Comparison of ENCODE assay signal across 10 cellular contexts in the genomic region with DNA sequence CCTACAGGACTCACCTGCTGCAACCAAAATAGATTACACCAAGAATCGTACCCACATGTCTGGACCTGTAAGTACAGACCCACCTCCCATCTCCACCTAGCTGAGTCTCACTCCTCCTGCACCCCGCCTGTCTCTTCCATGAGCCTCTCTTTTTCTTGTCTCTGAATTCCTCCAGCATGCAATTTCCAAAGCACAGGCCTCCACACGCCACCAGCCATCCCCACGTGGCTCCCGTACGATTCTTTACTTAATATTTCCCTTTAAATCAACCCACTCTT. TPM values are rescaled to one million over a fixed set of nuclear protein-coding genes. Genes with fewer than 3 reads are reported as not detected.
DNase-seq lines count a peak whose midpoint lies in the region; ATAC-seq and TF ChIP-seq lines count a peak whose summit lies in the region.
"Had no signal": no experiment of that assay in that cellular context is flagged by ENCODE, and none has a peak within 500 bp of the region (broad histone marks: within the 10 kb centered on the region; RNA-seq: fewer than 3 reads in every experiment).

No MANE protein-coding gene starts in this region.

- no peak for TF ChIP-seq CTCF in RWPE2 (IDR thresholded peaks at IDR 0.05; ENCODE audit: poor library complexity, severe bottlenecking)
- TF ChIP-seq CTCF in colonic mucosa (IDR thresholded peaks at IDR 0.05), result no peak
- no peak for TF ChIP-seq CTCF in lung (IDR thresholded peaks at IDR 0.05; ENCODE audit: control extremely low read depth, extremely low read depth)
- TF ChIP-seq CTCF in stomach (IDR thresholded peaks at IDR 0.05), result no peak

- peak overlapping the region in 1 of 2 donors; percentile 75 for H3K9ac ChIP-seq in colonic mucosa (ENCODE audit: low read depth in 2 of 2, low read length in 2 of 2)

- WGBS in lung, 2 donors, result 61 to 73% methylated on average over 6 of the region's 6 CpGs
- WGBS in stomach, 5 donors, result 64 to 76% (median 68%) methylated on average over 6 of the region's 6 CpGs

- H3K36me3 ChIP-seq in RWPE2 (ENCODE audit: low read depth) (no peaks in the 10 kb centered on the region), colonic mucosa (no peaks in the 10 kb centered on the region), lung (ENCODE audit: control insufficient read depth in 2 of 2, insufficient read depth in 2 of 2, low read length in 2 of 2) (no peaks in the 10 kb centered on the region), stomach (no peaks in the 10 kb centered on the region)

- intact Hi-C loops in colonic mucosa (cut with DNase I), result loop anchor here (10.0 kb wide), 1 partner anchor 107 kb away; no protein-coding TSS in a partner anchor
- intact Hi-C loops in stomach (cut with DNase I; ENCODE audit: low total_unique reads), result no loop called here

- no peak for TF ChIP-seq POLR2A in stomach (IDR thresholded peaks at IDR 0.05)

- ATAC-seq in RWPE2 (ENCODE audit: low read depth) (no peak), lung (ENCODE audit: insufficient read depth, low FRiP score) (no peak)

- no peaks in the 10 kb centered on the region for H3K27me3 ChIP-seq in RWPE2 (ENCODE audit: insufficient read depth, poor library complexity, severe bottlenecking)
- no peaks in the 10 kb centered on the region for H3K27me3 ChIP-seq in colonic mucosa
- no peaks in the 10 kb centered on the region for H3K27me3 ChIP-seq in lung (ENCODE audit: control insufficient read depth, insufficient read depth)
- H3K27me3 ChIP-seq in stomach, result no peaks in the 10 kb centered on the region

- H3K27ac ChIP-seq in RWPE2 (ENCODE audit: poor library complexity, severe bottlenecking) (peak overlapping the region; percentile 43), colonic mucosa (peak overlapping the region; percentile 83), lung (ENCODE audit: low read depth in 1 of 2, low read length in 1 of 2) (peak overlapping the region; percentile 59 to 82), stomach (peak overlapping the region; percentile 55 to 91 (median 90))

- DNase-seq in RWPE2 (ENCODE audit: low spot score) (no peak), colonic mucosa (no peak), lung (ENCODE audit: low spot score) (no peak), stomach (no peak), C1 segment of cervical spinal cord (lab: John Stamatoyannopoulos, UW) (no peak), NCI-H128 (lab: John Stamatoyannopoulos, UW; ENCODE audit: unreplicated experiment) (no peak), HuH-7.5 (ENCODE audit: low spot score) (no peak)
- DNase-seq in activated CD4-positive, CD25-positive, alpha-beta regulatory T cell (lab: John Stamatoyannopoulos, UW), result no peak
- DNase-seq: cortex of kidney, NCI-H2081 treated with DMSO at 0.1 percent for 48 hours had no signal

- no peak for TF ChIP-seq EP300 in stomach (IDR thresholded peaks at IDR 0.05)

- peaks cover 39% of the 10 kb centered on the region for H3K4me1 ChIP-seq in RWPE2 (ENCODE audit: insufficient read depth, poor library complexity, severe bottlenecking)
- H3K4me1 ChIP-seq in colonic mucosa, result peaks cover 16% of the 10 kb centered on the region
- H3K4me1 ChIP-seq in lung (ENCODE audit: control insufficient read depth in 2 of 2, insufficient read depth in 2 of 2, low read length in 2 of 2), result peaks cover 0 to 41% of the 10 kb centered on the region in 2 donors
- H3K4me1 ChIP-seq in stomach, result peaks cover 50 to 78% (median 64%) of the 10 kb centered on the region in 4 donors

- no peak overlapping the region for H3K4me3 ChIP-seq in RWPE2 (ENCODE audit: severe bottlenecking)
- no peak overlapping the region for H3K4me3 ChIP-seq in colonic mucosa
- H3K4me3 ChIP-seq in lung, result no peak overlapping the region
- H3K4me3 ChIP-seq in stomach, result peak overlapping the region in 2 of 4 donors; percentile 7 to 35

- H3K9me3 ChIP-seq in RWPE2 (ENCODE audit: severe bottlenecking) (no peaks in the 10 kb centered on the region), colonic mucosa (no peaks in the 10 kb centered on the region), lung (ENCODE audit: control insufficient read depth in 2 of 2, insufficient read depth in 1 of 2, low read length in 1 of 2) (no peaks in the 10 kb centered on the region), stomach (no peaks in the 10 kb centered on the region)

RNA-seq across cellular contexts. Expression of a gene that starts 1.2 kb away (rescaled TPM):
- total RNA-seq in colonic mucosa (10 to 100 TPM; 14.9 to 34.2 TPM), lung (10 to 100 TPM; 21.1 to 76.6 TPM), stomach (10 to 100 TPM in 3 of 5 donors, 1 to 10 TPM in 2; 4.9 to 38.5 (median 16.0) TPM)
- polyA plus RNA-seq in lung (10 to 100 TPM; 19.5 to 22.1 TPM), stomach (10 to 100 TPM in 2 of 3 donors, 1 to 10 TPM in 1; 5.1 to 20.0 (median 18.9) TPM)
